In genomic region chr2:169732583-169733358, GRCh38 we compare ENCODE assay signal across 9 cellular contexts. TPM values are rescaled to one million over a fixed set of nuclear protein-coding genes. Genes with fewer than 3 reads are reported as not detected.
DNase-seq lines count a peak whose midpoint lies in the region; ATAC-seq and TF ChIP-seq lines count a peak whose summit lies in the region.
"Had no signal": no experiment of that assay in that cellular context is flagged by ENCODE, and none has a peak within 500 bp of the region (broad histone marks: within the 10 kb centered on the region; RNA-seq: fewer than 3 reads in every experiment).

No MANE protein-coding gene starts in this region.

- H3K9me3 Mint-ChIP-seq in endothelial cell (ENCODE audit: unreplicated experiment) (no peaks in the 10 kb centered on the region), nephron progenitor cell (no peaks in the 10 kb centered on the region)

- intact Hi-C loops in posterior vena cava (cut with DNase I) = no loop called here

- DNase-seq in DND-41 (peak; percentile 58), NT2/D1 (ENCODE audit: low read depth, low spot score) (no peak), endothelial cell (ENCODE audit: low spot score) (no peak), nephron progenitor cell (no peak), posterior vena cava (ENCODE audit: low spot score) (no peak), hippocampal formation (lab: John Stamatoyannopoulos, UW) (no peak), kidney glomerular epithelial cell (lab: John Stamatoyannopoulos, UW) (no peak)

- peak overlapping the region; percentile 92 for H2AFZ ChIP-seq in DND-41 (ENCODE audit: low read depth, low read length)

- no peak overlapping the region for H3K27ac Mint-ChIP-seq in endothelial cell (ENCODE audit: unreplicated experiment)
- no peak overlapping the region for H3K27ac Mint-ChIP-seq in nephron progenitor cell

- ATAC-seq in DND-41 (ENCODE audit: insufficient read depth, low read depth) = peak; percentile 59
- ATAC-seq in HG02970 (IDR thresholded peaks at IDR 0.05; ENCODE audit: low FRiP score, unreplicated experiment) = no peak

- peaks cover 12% of the 10 kb centered on the region for H3K36me3 ChIP-seq in DND-41 (ENCODE audit: insufficient read depth, low read length)
- peaks cover 19% of the 10 kb centered on the region for H3K36me3 ChIP-seq in NT2/D1 (ENCODE audit: insufficient read depth, insufficient read length, low read length)

- H3K27me3 ChIP-seq in DND-41 (ENCODE audit: insufficient read depth, low read length, poor library complexity) (no peaks in the 10 kb centered on the region), NT2/D1 (ENCODE audit: insufficient read depth, insufficient read length) (peaks cover 3% of the 10 kb centered on the region)

- H3K4me1 ChIP-seq in DND-41 (ENCODE audit: insufficient read depth, low read length) (peaks cover 39% of the 10 kb centered on the region), NT2/D1 (ENCODE audit: insufficient read depth, insufficient read length) (peaks cover 8% of the 10 kb centered on the region)

- H3K4me3 ChIP-seq in DND-41 (ENCODE audit: low read depth in 1 of 2, low read length in 2 of 2) (peak overlapping the region in 1 of 2 experiments; percentile 81; a peak in 3 of 4 replicates), NT2/D1 (ENCODE audit: insufficient read length, low read depth) (peak overlapping the region; percentile 77)

- H3K4me1 Mint-ChIP-seq in endothelial cell (ENCODE audit: unreplicated experiment) (peaks cover 27% of the 10 kb centered on the region), nephron progenitor cell (peaks cover 26% of the 10 kb centered on the region)

- H3K27me3 Mint-ChIP-seq in endothelial cell (ENCODE audit: unreplicated experiment) = peaks cover 6% of the 10 kb centered on the region
- peaks cover 15% of the 10 kb centered on the region for H3K27me3 Mint-ChIP-seq in nephron progenitor cell (ENCODE audit: low read depth, poor library complexity)

- TF ChIP-seq CTCF in DND-41 (IDR thresholded peaks at IDR 0.05; ENCODE audit: borderline replicate concordance, extremely low read depth, low read length, poor library complexity, severe bottlenecking) (no peak), endothelial cell (IDR thresholded peaks at IDR 0.05; ENCODE audit: unreplicated experiment) (no peak), nephron progenitor cell (IDR thresholded peaks at IDR 0.05) (no peak)

- H3K9me3 ChIP-seq in DND-41 (ENCODE audit: insufficient read depth, low read length, severe bottlenecking) = no peaks in the 10 kb centered on the region
- H3K9me3 ChIP-seq in NT2/D1 (ENCODE audit: insufficient read depth, low read length) = peaks cover under 1% of the 10 kb centered on the region; the same call in 1 of the 2 replicates

- H3K9ac ChIP-seq in DND-41 (ENCODE audit: low read depth, low read length) = peak overlapping the region; percentile 75
- peak overlapping the region; percentile 97 for H3K9ac ChIP-seq in NT2/D1 (ENCODE audit: insufficient read length, low read depth)
- H3K9ac ChIP-seq: KMS-11 had no signal

- peaks cover 39% of the 10 kb centered on the region for H3K79me2 ChIP-seq in DND-41 (ENCODE audit: insufficient read depth, low read length)

- peak overlapping the region; percentile 93 for H3K4me2 ChIP-seq in DND-41 (ENCODE audit: insufficient read depth, low read length)

- H4K20me1 ChIP-seq in DND-41 (ENCODE audit: insufficient read depth, low read length) = peaks cover 12% of the 10 kb centered on the region; the same call in 1 of the 2 replicates

- H3K4me3 Mint-ChIP-seq in endothelial cell (ENCODE audit: unreplicated experiment) = peak overlapping the region; percentile 99
- peak overlapping the region; percentile 98 for H3K4me3 Mint-ChIP-seq in nephron progenitor cell

- H3K27ac ChIP-seq in DND-41 (ENCODE audit: low read length) = peak overlapping the region; percentile 51; the same call in 1 of the 2 replicates
- H3K27ac ChIP-seq: KMS-11 had no signal

- H3K36me3 Mint-ChIP-seq in endothelial cell (ENCODE audit: low read depth, unreplicated experiment) (no peaks in the 10 kb centered on the region), nephron progenitor cell (ENCODE audit: low read depth) (peaks cover 4% of the 10 kb centered on the region)

RNA-seq across cellular contexts. Expression of gene KLHL23, which starts 0.9 kb away (rescaled TPM):
- total RNA-seq in endothelial cell (ENCODE audit: unreplicated experiment) = 22.1 TPM
- 10 to 100 TPM; 18.6 to 22.6 TPM for total RNA-seq in posterior vena cava

RNA-seq across cellular contexts. Expression of gene PHOSPHO2, which starts 38.5 kb away (rescaled TPM):
- 10.5 TPM for total RNA-seq in endothelial cell (ENCODE audit: unreplicated experiment)
- 1 to 10 TPM; 3.8 to 6.0 TPM for total RNA-seq in posterior vena cava

RNA-seq across cellular contexts. Expression of gene CFAP210, which starts 38.6 kb away (rescaled TPM):
- total RNA-seq in endothelial cell (ENCODE audit: unreplicated experiment) (0.41 TPM), posterior vena cava (not detected)
